1 cellular context compared by ENCODE assay signal in genomic region chr1:20507564-20508410, GRCh38.
TF ChIP-seq lines count a peak whose summit lies in the region.

Gene MUL1 (minus strand): TSS chr1:20508151. CDS start chr1:20508024, 127 bp downstream.

TF ChIP-seq in HepG2, 621 proteins besides CTCF, POLR2A, EP300 and RAD21 (continued from another document):
- TF ChIP-seq, protein P1, sequence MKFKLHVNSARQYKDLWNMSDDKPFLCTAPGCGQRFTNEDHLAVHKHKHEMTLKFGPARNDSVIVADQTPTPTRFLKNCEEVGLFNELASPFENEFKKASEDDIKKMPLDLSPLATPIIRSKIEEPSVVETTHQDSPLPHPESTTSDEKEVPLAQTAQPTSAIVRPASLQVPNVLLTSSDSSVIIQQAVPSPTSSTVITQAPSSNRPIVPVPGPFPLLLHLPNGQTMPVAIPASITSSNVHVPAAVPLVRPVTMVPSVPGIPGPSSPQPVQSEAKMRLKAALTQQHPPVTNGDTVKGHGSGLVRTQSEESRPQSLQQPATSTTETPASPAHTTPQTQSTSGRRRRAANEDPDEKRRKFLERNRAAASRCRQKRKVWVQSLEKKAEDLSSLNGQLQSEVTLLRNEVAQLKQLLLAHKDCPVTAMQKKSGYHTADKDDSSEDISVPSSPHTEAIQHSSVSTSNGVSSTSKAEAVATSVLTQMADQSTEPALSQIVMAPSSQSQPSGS (CRISPR knock-in tag; IDR thresholded peaks at IDR 0.05): no peak; the same call in 1 of the 2 replicates
- TF ChIP-seq, protein P2, sequence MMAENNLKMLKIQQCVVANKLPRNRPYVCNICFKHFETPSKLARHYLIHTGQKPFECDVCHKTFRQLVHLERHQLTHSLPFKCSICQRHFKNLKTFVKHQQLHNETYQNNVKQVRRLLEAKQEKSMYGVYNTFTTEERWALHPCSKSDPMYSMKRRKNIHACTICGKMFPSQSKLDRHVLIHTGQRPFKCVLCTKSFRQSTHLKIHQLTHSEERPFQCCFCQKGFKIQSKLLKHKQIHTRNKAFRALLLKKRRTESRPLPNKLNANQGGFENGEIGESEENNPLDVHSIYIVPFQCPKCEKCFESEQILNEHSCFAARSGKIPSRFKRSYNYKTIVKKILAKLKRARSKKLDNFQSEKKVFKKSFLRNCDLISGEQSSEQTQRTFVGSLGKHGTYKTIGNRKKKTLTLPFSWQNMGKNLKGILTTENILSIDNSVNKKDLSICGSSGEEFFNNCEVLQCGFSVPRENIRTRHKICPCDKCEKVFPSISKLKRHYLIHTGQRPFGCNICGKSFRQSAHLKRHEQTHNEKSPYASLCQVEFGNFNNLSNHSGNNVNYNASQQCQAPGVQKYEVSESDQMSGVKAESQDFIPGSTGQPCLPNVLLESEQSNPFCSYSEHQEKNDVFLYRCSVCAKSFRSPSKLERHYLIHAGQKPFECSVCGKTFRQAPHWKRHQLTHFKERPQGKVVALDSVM (CRISPR knock-in tag; IDR thresholded peaks at IDR 0.05): peak; percentile 97
- TF ChIP-seq NCOA2 (CRISPR knock-in tag; IDR thresholded peaks at IDR 0.05) (no peak; the same call in 1 of the 2 replicates), KMT2A (CRISPR knock-in tag; IDR thresholded peaks at IDR 0.05) (peak; percentile 46; the same call in 1 of the 2 replicates), TARDBP (CRISPR knock-in tag; IDR thresholded peaks at IDR 0.05) (peak; percentile 71; the same call in 1 of the 2 replicates), LCORL (IDR thresholded peaks at IDR 0.05) (no peak), LCORL (CRISPR knock-in tag; IDR thresholded peaks at IDR 0.05) (peak; percentile 92), ZFYVE20 (CRISPR knock-in tag; IDR thresholded peaks at IDR 0.05; ENCODE audit: borderline replicate concordance, low read depth) (no peak), ZNF251 (CRISPR knock-in tag; IDR thresholded peaks at IDR 0.05) (no peak), SMARCC2 (IDR thresholded peaks at IDR 0.05) (no peak), ZNF672 (CRISPR knock-in tag; IDR thresholded peaks at IDR 0.05) (no peak), PPARG (CRISPR knock-in tag; conservative IDR thresholded peaks at IDR 0.05) (no peak), SIX4 (CRISPR knock-in tag; IDR thresholded peaks at IDR 0.05) (no peak), ZNF274 (CRISPR knock-in tag; IDR thresholded peaks at IDR 0.05) (0 out of 2 replicates have a peak, but pooled peaks have one; percentile 80), TEAD3 (CRISPR knock-in tag; optimal IDR thresholded peaks at IDR 0.05; ENCODE audit: borderline replicate concordance) (no peak), ATF1 (CRISPR knock-in tag; IDR thresholded peaks at IDR 0.05) (peak; percentile 97), CENPBD1 (CRISPR knock-in tag; IDR thresholded peaks at IDR 0.05; ENCODE audit: borderline replicate concordance, low read depth) (no peak), HCFC1 (IDR thresholded peaks at IDR 0.05; ENCODE audit: low read depth, low read length) (peak; percentile 78), ATRX (CRISPR knock-in tag; IDR thresholded peaks at IDR 0.05; ENCODE audit: borderline replicate concordance) (no peak), SP1 (IDR thresholded peaks at IDR 0.05) (no peak), SP1 (CRISPR knock-in tag; IDR thresholded peaks at IDR 0.05) (0 out of 2 replicates have a peak, but pooled peaks have one; percentile 37), IRF2 (CRISPR knock-in tag; IDR thresholded peaks at IDR 0.05) (peak; percentile 77; the same call in 1 of the 2 replicates), RFX3 (CRISPR knock-in tag; IDR thresholded peaks at IDR 0.05) (peak; percentile 92)
- TF ChIP-seq, protein P3, sequence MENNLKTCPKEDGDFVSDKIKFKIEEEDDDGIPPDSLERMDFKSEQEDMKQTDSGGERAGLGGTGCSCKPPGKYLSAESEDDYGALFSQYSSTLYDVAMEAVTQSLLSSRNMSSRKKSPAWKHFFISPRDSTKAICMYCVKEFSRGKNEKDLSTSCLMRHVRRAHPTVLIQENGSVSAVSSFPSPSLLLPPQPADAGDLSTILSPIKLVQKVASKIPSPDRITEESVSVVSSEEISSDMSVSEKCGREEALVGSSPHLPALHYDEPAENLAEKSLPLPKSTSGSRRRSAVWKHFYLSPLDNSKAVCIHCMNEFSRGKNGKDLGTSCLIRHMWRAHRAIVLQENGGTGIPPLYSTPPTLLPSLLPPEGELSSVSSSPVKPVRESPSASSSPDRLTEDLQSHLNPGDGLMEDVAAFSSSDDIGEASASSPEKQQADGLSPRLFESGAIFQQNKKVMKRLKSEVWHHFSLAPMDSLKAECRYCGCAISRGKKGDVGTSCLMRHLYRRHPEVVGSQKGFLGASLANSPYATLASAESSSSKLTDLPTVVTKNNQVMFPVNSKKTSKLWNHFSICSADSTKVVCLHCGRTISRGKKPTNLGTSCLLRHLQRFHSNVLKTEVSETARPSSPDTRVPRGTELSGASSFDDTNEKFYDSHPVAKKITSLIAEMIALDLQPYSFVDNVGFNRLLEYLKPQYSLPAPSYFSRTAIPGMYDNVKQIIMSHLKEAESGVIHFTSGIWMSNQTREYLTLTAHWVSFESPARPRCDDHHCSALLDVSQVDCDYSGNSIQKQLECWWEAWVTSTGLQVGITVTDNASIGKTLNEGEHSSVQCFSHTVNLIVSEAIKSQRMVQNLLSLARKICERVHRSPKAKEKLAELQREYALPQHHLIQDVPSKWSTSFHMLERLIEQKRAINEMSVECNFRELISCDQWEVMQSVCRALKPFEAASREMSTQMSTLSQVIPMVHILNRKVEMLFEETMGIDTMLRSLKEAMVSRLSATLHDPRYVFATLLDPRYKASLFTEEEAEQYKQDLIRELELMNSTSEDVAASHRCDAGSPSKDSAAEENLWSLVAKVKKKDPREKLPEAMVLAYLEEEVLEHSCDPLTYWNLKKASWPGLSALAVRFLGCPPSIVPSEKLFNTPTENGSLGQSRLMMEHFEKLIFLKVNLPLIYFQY (CRISPR knock-in tag; IDR thresholded peaks at IDR 0.05; ENCODE audit: borderline replicate concordance): no peak
- TF ChIP-seq, protein P4, sequence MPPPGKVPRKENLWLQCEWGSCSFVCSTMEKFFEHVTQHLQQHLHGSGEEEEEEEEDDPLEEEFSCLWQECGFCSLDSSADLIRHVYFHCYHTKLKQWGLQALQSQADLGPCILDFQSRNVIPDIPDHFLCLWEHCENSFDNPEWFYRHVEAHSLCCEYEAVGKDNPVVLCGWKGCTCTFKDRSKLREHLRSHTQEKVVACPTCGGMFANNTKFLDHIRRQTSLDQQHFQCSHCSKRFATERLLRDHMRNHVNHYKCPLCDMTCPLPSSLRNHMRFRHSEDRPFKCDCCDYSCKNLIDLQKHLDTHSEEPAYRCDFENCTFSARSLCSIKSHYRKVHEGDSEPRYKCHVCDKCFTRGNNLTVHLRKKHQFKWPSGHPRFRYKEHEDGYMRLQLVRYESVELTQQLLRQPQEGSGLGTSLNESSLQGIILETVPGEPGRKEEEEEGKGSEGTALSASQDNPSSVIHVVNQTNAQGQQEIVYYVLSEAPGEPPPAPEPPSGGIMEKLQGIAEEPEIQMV (CRISPR knock-in tag; IDR thresholded peaks at IDR 0.05; ENCODE audit: low read depth): no peak
- TF ChIP-seq, protein P5, sequence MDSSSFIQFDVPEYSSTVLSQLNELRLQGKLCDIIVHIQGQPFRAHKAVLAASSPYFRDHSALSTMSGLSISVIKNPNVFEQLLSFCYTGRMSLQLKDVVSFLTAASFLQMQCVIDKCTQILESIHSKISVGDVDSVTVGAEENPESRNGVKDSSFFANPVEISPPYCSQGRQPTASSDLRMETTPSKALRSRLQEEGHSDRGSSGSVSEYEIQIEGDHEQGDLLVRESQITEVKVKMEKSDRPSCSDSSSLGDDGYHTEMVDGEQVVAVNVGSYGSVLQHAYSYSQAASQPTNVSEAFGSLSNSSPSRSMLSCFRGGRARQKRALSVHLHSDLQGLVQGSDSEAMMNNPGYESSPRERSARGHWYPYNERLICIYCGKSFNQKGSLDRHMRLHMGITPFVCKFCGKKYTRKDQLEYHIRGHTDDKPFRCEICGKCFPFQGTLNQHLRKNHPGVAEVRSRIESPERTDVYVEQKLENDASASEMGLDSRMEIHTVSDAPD (CRISPR knock-in tag; IDR thresholded peaks at IDR 0.05): 0 out of 2 replicates have a peak, but pooled peaks have one; percentile 70
- TF ChIP-seq, protein P6, sequence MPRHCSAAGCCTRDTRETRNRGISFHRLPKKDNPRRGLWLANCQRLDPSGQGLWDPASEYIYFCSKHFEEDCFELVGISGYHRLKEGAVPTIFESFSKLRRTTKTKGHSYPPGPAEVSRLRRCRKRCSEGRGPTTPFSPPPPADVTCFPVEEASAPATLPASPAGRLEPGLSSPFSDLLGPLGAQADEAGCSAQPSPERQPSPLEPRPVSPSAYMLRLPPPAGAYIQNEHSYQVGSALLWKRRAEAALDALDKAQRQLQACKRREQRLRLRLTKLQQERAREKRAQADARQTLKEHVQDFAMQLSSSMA (CRISPR knock-in tag; IDR thresholded peaks at IDR 0.05): peak; percentile 92; the same call in 1 of the 2 replicates
- TF ChIP-seq, protein P7, sequence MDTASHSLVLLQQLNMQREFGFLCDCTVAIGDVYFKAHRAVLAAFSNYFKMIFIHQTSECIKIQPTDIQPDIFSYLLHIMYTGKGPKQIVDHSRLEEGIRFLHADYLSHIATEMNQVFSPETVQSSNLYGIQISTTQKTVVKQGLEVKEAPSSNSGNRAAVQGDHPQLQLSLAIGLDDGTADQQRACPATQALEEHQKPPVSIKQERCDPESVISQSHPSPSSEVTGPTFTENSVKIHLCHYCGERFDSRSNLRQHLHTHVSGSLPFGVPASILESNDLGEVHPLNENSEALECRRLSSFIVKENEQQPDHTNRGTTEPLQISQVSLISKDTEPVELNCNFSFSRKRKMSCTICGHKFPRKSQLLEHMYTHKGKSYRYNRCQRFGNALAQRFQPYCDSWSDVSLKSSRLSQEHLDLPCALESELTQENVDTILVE (CRISPR knock-in tag; IDR thresholded peaks at IDR 0.05): 0 out of 2 replicates have a peak, but pooled peaks have one; percentile 56
TF ChIP-seq in HepG2: peak in this region for 258.
